Comparison of ENCODE assay signal across 24 cellular contexts in genomic region chr14:78637903-78638302, GRCh38.
DNase-seq lines count a peak whose midpoint lies in the region; ATAC-seq and TF ChIP-seq lines count a peak whose summit lies in the region.
"Had no signal": no experiment of that assay in that cellular context is flagged by ENCODE, and none has a peak within 500 bp of the region (broad histone marks: within the 10 kb centered on the region; RNA-seq: fewer than 3 reads in every experiment).

No MANE protein-coding gene starts in this region.

- H3K27ac Mint-ChIP-seq in progenitor cell of endocrine pancreas: peak overlapping the region; percentile 12
- H3K27ac Mint-ChIP-seq in activated CD8-positive, alpha-beta T cell treated with anti-CD3 and anti-CD28 coated beads for 36 hours: no peak overlapping the region
- H3K27ac Mint-ChIP-seq: CD14-positive monocyte; CD8-positive, alpha-beta memory T cell; GM23338; HFFc6 had no signal

- TF ChIP-seq CTCF in progenitor cell of endocrine pancreas (IDR thresholded peaks at IDR 0.05; ENCODE audit: unreplicated experiment): no peak
- TF ChIP-seq CTCF in activated CD8-positive, alpha-beta T cell treated with anti-CD3 and anti-CD28 coated beads for 36 hours (IDR thresholded peaks at IDR 0.05): no peak

- H3K9me3 Mint-ChIP-seq in progenitor cell of endocrine pancreas (ENCODE audit: low read depth): peaks cover 7% of the 10 kb centered on the region
- peaks cover 6% of the 10 kb centered on the region for H3K9me3 Mint-ChIP-seq in activated CD8-positive, alpha-beta T cell treated with anti-CD3 and anti-CD28 coated beads for 36 hours
- H3K9me3 Mint-ChIP-seq: GM23338, HFFc6 had no signal

- no peaks in the 10 kb centered on the region for H3K36me3 Mint-ChIP-seq in progenitor cell of endocrine pancreas (ENCODE audit: insufficient read depth)
- H3K36me3 Mint-ChIP-seq in activated CD8-positive, alpha-beta T cell treated with anti-CD3 and anti-CD28 coated beads for 36 hours (ENCODE audit: low read depth): no peaks in the 10 kb centered on the region
- H3K36me3 Mint-ChIP-seq: CD14-positive monocyte; CD8-positive, alpha-beta memory T cell had no signal

- no peak overlapping the region for H3K4me3 Mint-ChIP-seq in progenitor cell of endocrine pancreas (ENCODE audit: low read depth)
- no peak overlapping the region for H3K4me3 Mint-ChIP-seq in activated CD8-positive, alpha-beta T cell treated with anti-CD3 and anti-CD28 coated beads for 36 hours
- H3K4me3 Mint-ChIP-seq: CD14-positive monocyte; CD8-positive, alpha-beta memory T cell; GM23338; HFFc6 had no signal

- H3K4me1 Mint-ChIP-seq in progenitor cell of endocrine pancreas (ENCODE audit: low read depth): peaks cover 3% of the 10 kb centered on the region
- H3K4me1 Mint-ChIP-seq in activated CD8-positive, alpha-beta T cell treated with anti-CD3 and anti-CD28 coated beads for 36 hours (ENCODE audit: low read depth): no peaks in the 10 kb centered on the region
- H3K4me1 Mint-ChIP-seq: CD14-positive monocyte; CD8-positive, alpha-beta memory T cell had no signal

- intact Hi-C loops in activated CD8-positive, alpha-beta T cell treated with anti-CD3 and anti-CD28 coated beads for 36 hours (cut with micrococcal nuclease): no loop called here

- POLR2A ChIA-PET in activated CD8-positive, alpha-beta T cell treated with anti-CD3 and anti-CD28 coated beads for 36 hours (lab: Charles Lee): no interaction called here

- ATAC-seq in activated CD8-positive, alpha-beta T cell treated with anti-CD3 and anti-CD28 coated beads for 36 hours: no peak
- ATAC-seq: GM12878 had no signal

- no peaks in the 10 kb centered on the region for H3K27me3 Mint-ChIP-seq in progenitor cell of endocrine pancreas
- peaks cover 11% of the 10 kb centered on the region for H3K27me3 Mint-ChIP-seq in activated CD8-positive, alpha-beta T cell treated with anti-CD3 and anti-CD28 coated beads for 36 hours

- CTCF ChIA-PET in activated CD8-positive, alpha-beta T cell treated with anti-CD3 and anti-CD28 coated beads for 36 hours (lab: Charles Lee): no interaction called here

- peak; percentile 4 for DNase-seq in NCI-H146 (lab: John Stamatoyannopoulos, UW)
- DNase-seq in NCI-H146 treated with DMSO at 0.1 percent for 48 hours (lab: John Stamatoyannopoulos, UW; ENCODE audit: unreplicated experiment): no peak
- DNase-seq in NCI-H2227 (lab: John Stamatoyannopoulos, UW; ENCODE audit: unreplicated experiment): peak; percentile 44
- DNase-seq in islet precursor cell: peak; percentile 79
- DNase-seq in progenitor cell of endocrine pancreas (ENCODE audit: low spot score, unreplicated experiment): no peak
- DNase-seq in activated CD8-positive, alpha-beta T cell treated with anti-CD3 and anti-CD28 coated beads for 36 hours: no peak
- no peak for DNase-seq in DMS153 (lab: John Stamatoyannopoulos, UW)
- no peak for DNase-seq in dermis blood vessel endothelial cell
- DNase-seq: 8988T; ACHN; BE2C; Calu3; CD8-positive, alpha-beta memory T cell; GDM1; HFFc6; KBM-7; MG63; NCI-H446 treated with DMSO at 0.1 percent for 48 hours; NCI-H526; PC-9; Right ventricle myocardium superior had no signal

Comparison
In these comparisons a context has a peak if more than half of its experiments do, and no peak if none do; other contexts are left out.
1. DNase-seq: peak in NCI-H146 (single experiment), NCI-H2227 (single experiment) and islet precursor cell (single experiment); none in NCI-H146 treated with DMSO at 0.1 percent for 48 hours (single experiment), progenitor cell of endocrine pancreas (single experiment), activated CD8-positive, alpha-beta T cell treated with anti-CD3 and anti-CD28 coated beads for 36 hours (single experiment), DMS153 (single experiment) and dermis blood vessel endothelial cell (single experiment).